8 cellular contexts compared by ENCODE assay signal in the genomic region with DNA sequence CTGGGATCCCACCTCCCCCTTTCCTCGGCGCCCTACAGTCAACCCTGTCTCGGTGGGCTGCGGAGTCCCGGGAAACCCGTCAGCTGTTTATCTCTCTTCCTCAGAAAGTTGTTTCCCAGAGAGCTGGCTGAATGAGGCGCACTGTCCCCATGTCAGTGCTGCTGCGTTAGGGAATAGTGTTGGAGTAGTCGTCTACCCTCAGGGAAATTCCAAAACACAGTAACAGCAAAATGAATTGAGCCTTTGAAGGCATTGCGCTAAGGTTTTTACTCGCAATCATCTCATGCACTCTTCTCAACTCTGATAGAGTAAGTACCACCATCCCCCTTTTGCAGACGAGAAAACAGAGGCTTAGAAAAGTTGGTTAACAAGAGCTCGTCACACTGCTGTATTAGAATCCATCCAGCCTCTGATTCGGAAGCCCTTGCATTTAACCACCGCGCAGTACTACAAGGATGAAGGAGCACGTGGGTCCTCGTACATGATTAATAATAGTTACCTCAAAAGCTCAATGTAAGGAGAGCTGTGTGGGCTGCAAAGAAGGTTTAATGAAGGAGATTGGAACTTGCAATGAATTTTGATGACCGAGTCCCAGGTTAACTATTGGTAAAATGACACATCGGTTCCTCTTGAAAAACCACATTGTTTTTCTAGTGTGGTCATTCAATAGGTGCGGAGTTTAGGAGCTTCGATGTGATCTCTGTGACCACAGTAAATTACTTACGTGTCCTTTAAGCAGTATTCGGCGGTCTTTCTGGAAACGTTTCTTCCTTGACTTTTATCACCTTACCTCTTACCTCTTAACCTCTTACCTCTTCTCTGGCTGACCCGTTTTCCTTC. TPM values are rescaled to one million over a fixed set of nuclear protein-coding genes. Genes with fewer than 3 reads are reported as not detected.
DNase-seq lines count a peak whose midpoint lies in the region; ATAC-seq and TF ChIP-seq lines count a peak whose summit lies in the region.

No MANE protein-coding gene starts in this region.

- H3K27me3 ChIP-seq in esophagus muscularis mucosa = no peaks in the 10 kb centered on the region

- H3K27me3 Mint-ChIP-seq in CD14-positive monocyte (ENCODE audit: low read depth in 3 of 3) = peaks cover 0 to 2% (median 0%) of the 10 kb centered on the region in 3 donors
- H3K27me3 Mint-ChIP-seq in nephron progenitor cell (ENCODE audit: low read depth, poor library complexity) = peaks cover 19% of the 10 kb centered on the region

- H3K4me3 Mint-ChIP-seq in CD14-positive monocyte (peak overlapping the region; percentile 91 to 93), nephron progenitor cell (peak overlapping the region; percentile 94)

- no peaks in the 10 kb centered on the region for H3K9me3 Mint-ChIP-seq in CD14-positive monocyte
- H3K9me3 Mint-ChIP-seq in nephron progenitor cell = no peaks in the 10 kb centered on the region

- H3K4me3 ChIP-seq in esophagus muscularis mucosa = peak overlapping the region; percentile 74 to 95 (median 92)

- DNase-seq in CD14-positive monocyte (ENCODE audit: low spot score) (no peak), esophagus muscularis mucosa (ENCODE audit: extremely low spot score) (no peak), nephron progenitor cell (no peak), cerebellar cortex (ENCODE audit: low spot score) (no peak)
- peak; percentile 28 for DNase-seq in activated CD4-positive, alpha-beta T cell treated with anti-CD3 and anti-CD28 coated beads for 48 hours

- H3K27ac ChIP-seq in esophagus muscularis mucosa (replicated peaks in 1 of 4) = peak overlapping the region; percentile 87 to 96 (median 92)

- peak overlapping the region; percentile 75 to 97 (median 91) for H3K27ac Mint-ChIP-seq in CD14-positive monocyte
- H3K27ac Mint-ChIP-seq in nephron progenitor cell = no peak overlapping the region

- no peaks in the 10 kb centered on the region for H3K9me3 ChIP-seq in esophagus muscularis mucosa

- no peak for TF ChIP-seq EP300 in esophagus muscularis mucosa (IDR thresholded peaks at IDR 0.05)

- no peaks in the 10 kb centered on the region for H3K36me3 ChIP-seq in esophagus muscularis mucosa

- intact Hi-C loops in CD14-positive monocyte (cut with micrococcal nuclease) = loop anchor here (2.0 to 10.0 kb wide), 3 partner anchors 37 to 1281 kb away; a partner anchor contains a TSS
- intact Hi-C loops in esophagus muscularis mucosa (cut with DNase I) = no loop called here

- TF ChIP-seq CTCF in CD14-positive monocyte (IDR thresholded peaks at IDR 0.05) (no peak), esophagus muscularis mucosa (IDR thresholded peaks at IDR 0.05) (peak in 1 of 3 experiments; percentile 14), nephron progenitor cell (IDR thresholded peaks at IDR 0.05) (no peak)

- H3K4me1 Mint-ChIP-seq in CD14-positive monocyte = peaks cover 27% of the 10 kb centered on the region
- H3K4me1 Mint-ChIP-seq in nephron progenitor cell = peaks cover 31% of the 10 kb centered on the region

- H3K36me3 Mint-ChIP-seq in CD14-positive monocyte = peaks cover 0 to 2% of the 10 kb centered on the region in 2 donors
- no peaks in the 10 kb centered on the region for H3K36me3 Mint-ChIP-seq in nephron progenitor cell (ENCODE audit: low read depth)

- H3K4me1 ChIP-seq in esophagus muscularis mucosa = peaks cover 16 to 32% (median 22%) of the 10 kb centered on the region in 4 donors

- ATAC-seq in GM18868 (IDR thresholded peaks at IDR 0.05; ENCODE audit: unreplicated experiment) (peak; percentile 1), HG03575 (IDR thresholded peaks at IDR 0.05; ENCODE audit: extremely low read depth, insufficient number of reproducible peaks, low FRiP score, unreplicated experiment) (peak; percentile 3), HG02870 (IDR thresholded peaks at IDR 0.05; ENCODE audit: unreplicated experiment) (no peak)

- TF ChIP-seq POLR2A in esophagus muscularis mucosa (IDR thresholded peaks at IDR 0.05; ENCODE audit: low read depth) = no peak

- 5% methylated on average over 27 of the region's 27 CpGs for WGBS in esophagus muscularis mucosa

RNA-seq across cellular contexts. Expression of a gene that starts 0.8 kb away (rescaled TPM):
- polyA plus RNA-seq in CD14-positive monocyte = 10 to 100 TPM; 18.0 to 21.9 TPM
- 10 to 100 TPM; 28.7 to 36.1 (median 29.4) TPM for total RNA-seq in esophagus muscularis mucosa
